Comparison of ENCODE assay signal across 18 cellular contexts in genomic region chr10:95035343-95036283, GRCh38. TPM values are rescaled to one million over a fixed set of nuclear protein-coding genes. Genes with fewer than 3 reads are reported as not detected.
"Had no signal": no experiment of that assay in that cellular context is flagged by ENCODE, and none has a peak within 500 bp of the region (broad histone marks: within the 10 kb centered on the region; RNA-seq: fewer than 3 reads in every experiment).

No MANE protein-coding gene starts in this region.

- ATAC-seq: left cardiac atrium, psoas muscle, WTC11 had no signal

- H3K9me3 Mint-ChIP-seq: activated CD4-positive, alpha-beta T cell treated with anti-CD3 and anti-CD28 coated beads, Interleukin-2, amount 10 ng/mL, durations not matched to agents 24 days and 14 days; activated naive CD4-positive, alpha-beta T cell treated with anti-CD3 and anti-CD28 coated beads for 36 hours; nephron; type B pancreatic cell; WTC11 had no signal

- H3K4me3 ChIP-seq: cardiac muscle cell, esophagus muscularis mucosa, psoas muscle, sigmoid colon had no signal

- H3K4me1 Mint-ChIP-seq: activated CD4-positive, alpha-beta T cell treated with anti-CD3 and anti-CD28 coated beads, Interleukin-2, amount 10 ng/mL, durations not matched to agents 24 days and 14 days; nephron had no signal

- H3K27me3 ChIP-seq: cardiac muscle cell, esophagus muscularis mucosa, sigmoid colon had no signal

- H3K27ac Mint-ChIP-seq: activated CD4-positive, alpha-beta T cell treated with anti-CD3 and anti-CD28 coated beads, Interleukin-2, amount 10 ng/mL, durations not matched to agents 24 days and 14 days; activated naive CD4-positive, alpha-beta T cell treated with anti-CD3 and anti-CD28 coated beads for 36 hours; nephron; type B pancreatic cell; WTC11 had no signal

- H3K4me3 Mint-ChIP-seq: activated CD4-positive, alpha-beta T cell treated with anti-CD3 and anti-CD28 coated beads, Interleukin-2, amount 10 ng/mL, durations not matched to agents 24 days and 14 days; activated naive CD4-positive, alpha-beta T cell treated with anti-CD3 and anti-CD28 coated beads for 36 hours; nephron; type B pancreatic cell; WTC11 had no signal

- H3K4me1 ChIP-seq: esophagus muscularis mucosa, psoas muscle, sigmoid colon had no signal

- H3K27ac ChIP-seq: cardiac muscle cell, esophagus muscularis mucosa, psoas muscle, sigmoid colon had no signal

- H3K36me3 ChIP-seq: cardiac muscle cell, esophagus muscularis mucosa, sigmoid colon had no signal

- H3K9me3 ChIP-seq: esophagus muscularis mucosa, psoas muscle, sigmoid colon had no signal

- H3K27me3 Mint-ChIP-seq: activated CD4-positive, alpha-beta T cell treated with anti-CD3 and anti-CD28 coated beads, Interleukin-2, amount 10 ng/mL, durations not matched to agents 24 days and 14 days; type B pancreatic cell had no signal

- DNase-seq: activated CD4-positive, alpha-beta T cell treated with anti-CD3 and anti-CD28 coated beads, Interleukin-2, amount 10 ng/mL, durations not matched to agents 24 days and 14 days; activated CD8-positive, alpha-beta memory T cell treated with anti-CD3 and anti-CD28 coated beads for 24 hours; activated naive CD4-positive, alpha-beta T cell treated with anti-CD3 and anti-CD28 coated beads for 36 hours; head of caudate nucleus; left cardiac atrium; mesenchymal stem cell; occipital lobe; psoas muscle; sigmoid colon; stimulated activated CD4-positive, alpha-beta T cell treated with anti-CD3 and anti-CD28 coated beads, Interleukin-12 subunit alpha, Interleukin-12 subunit beta, amount 100 ng/mL, for 4 hours; stimulated activated naive CD4-positive, alpha-beta T cell; substantia nigra had no signal

- H3K36me3 Mint-ChIP-seq: type B pancreatic cell, WTC11 had no signal

RNA-seq across cellular contexts. Expression of gene CYP2C8, which starts 33.7 kb away (rescaled TPM):
- total RNA-seq: activated CD4-positive, alpha-beta T cell treated with anti-CD3 and anti-CD28 coated beads, Interleukin-2, amount 10 ng/mL, durations not matched to agents 24 days and 14 days; activated naive CD4-positive, alpha-beta T cell treated with anti-CD3 and anti-CD28 coated beads for 36 hours; esophagus muscularis mucosa; fibroblast of villous mesenchyme had no signal
